In genomic region chr14:102591372-102591943, GRCh38 we compare ENCODE assay signal across 8 cellular contexts. TPM values are rescaled to one million over a fixed set of nuclear protein-coding genes. Genes with fewer than 3 reads are reported as not detected.
DNase-seq lines count a peak whose midpoint lies in the region; ATAC-seq and TF ChIP-seq lines count a peak whose summit lies in the region.

No MANE protein-coding gene starts in this region.

- peak overlapping the region; percentile 95 for H3K9ac ChIP-seq in SU-DHL-6 (ENCODE audit: low read length)

- 1% methylated on average over 12 to 26 of the region's 37 CpGs for WGBS in lower leg skin, 2 donors

- peak overlapping the region; percentile 82 for H2AFZ ChIP-seq in SU-DHL-6 (ENCODE audit: low read depth, low read length, severe bottlenecking)

- intact Hi-C loops in lower leg skin (cut with DNase I; ENCODE audit: low total_unique reads) = no loop called here

- H3K36me3 ChIP-seq in SU-DHL-6 (ENCODE audit: low read length) = no peaks in the 10 kb centered on the region

- DNase-seq in D341Med (ENCODE audit: low spot score) (peak; percentile 59), lower leg skin (ENCODE audit: low spot score in 2 of 2) (peak; percentile 43 to 91), LoVo (ENCODE audit: low spot score) (no peak)
- DNase-seq in stimulated activated naive CD8-positive, alpha-beta T cell treated with anti-CD3 and anti-CD28 coated beads, Interleukin-15, Interleukin-2, amounts not matched to agents 100 U/mL and 50 U/mL, for 24 hours = peak; percentile 47

- peaks cover 17% of the 10 kb centered on the region for H3F3A ChIP-seq in SU-DHL-6 (ENCODE audit: insufficient read depth)

- H3K4me3 ChIP-seq in SU-DHL-6 (ENCODE audit: insufficient read depth, low read length, poor library complexity, severe bottlenecking) (peak overlapping the region; percentile 94), lower leg skin (ENCODE audit: low read depth, poor library complexity, severe bottlenecking) (peak overlapping the region; percentile 71)

- ATAC-seq in HG03066 (IDR thresholded peaks at IDR 0.05; ENCODE audit: low read depth, unreplicated experiment) (peak; percentile 2), GM21381 (IDR thresholded peaks at IDR 0.05; ENCODE audit: unreplicated experiment) (no peak)
- no peak for ATAC-seq in stimulated activated naive CD8-positive, alpha-beta T cell treated with anti-CD3 and anti-CD28 coated beads, Interleukin-15, Interleukin-2, amounts not matched to agents 100 U/mL and 50 U/mL, for 24 hours

- H3K9me2 ChIP-seq in SU-DHL-6 (replicated peaks; ENCODE audit: insufficient read depth, low read length) = no peaks in the 10 kb centered on the region

- no peak for TF ChIP-seq POLR2A in lower leg skin (IDR thresholded peaks at IDR 0.05)

- H3K27ac ChIP-seq in SU-DHL-6 (ENCODE audit: low read depth, low read length) (peak overlapping the region; percentile 88), cingulate gyrus (ENCODE audit: low read depth, low read length) (peak overlapping the region; percentile 88)

- no peaks in the 10 kb centered on the region for H3K27me3 ChIP-seq in SU-DHL-6 (ENCODE audit: low read length)

- H3K9me3 ChIP-seq in SU-DHL-6 (ENCODE audit: insufficient read depth, low read length) = no peaks in the 10 kb centered on the region

- H3K79me2 ChIP-seq in SU-DHL-6 (ENCODE audit: insufficient read depth, low read length) = peaks cover 33% of the 10 kb centered on the region

- H3K4me2 ChIP-seq in SU-DHL-6 (ENCODE audit: low read depth, low read length, poor library complexity, severe bottlenecking) = peak overlapping the region; percentile 75

- H4K20me1 ChIP-seq in SU-DHL-6 (ENCODE audit: low read depth, low read length) = no peaks in the 10 kb centered on the region

- TF ChIP-seq CTCF in SU-DHL-6 (IDR thresholded peaks at IDR 0.05; ENCODE audit: insufficient read depth, low read length, poor library complexity, severe bottlenecking) (no peak), lower leg skin (IDR thresholded peaks at IDR 0.05) (no peak)

RNA-seq across cellular contexts. Expression of gene RCOR1, which starts 1.0 kb away (rescaled TPM):
- 10 to 100 TPM; 20.1 to 25.3 (median 22.9) TPM for total RNA-seq in lower leg skin
